1 cellular context compared by ENCODE assay signal in the genomic region with DNA sequence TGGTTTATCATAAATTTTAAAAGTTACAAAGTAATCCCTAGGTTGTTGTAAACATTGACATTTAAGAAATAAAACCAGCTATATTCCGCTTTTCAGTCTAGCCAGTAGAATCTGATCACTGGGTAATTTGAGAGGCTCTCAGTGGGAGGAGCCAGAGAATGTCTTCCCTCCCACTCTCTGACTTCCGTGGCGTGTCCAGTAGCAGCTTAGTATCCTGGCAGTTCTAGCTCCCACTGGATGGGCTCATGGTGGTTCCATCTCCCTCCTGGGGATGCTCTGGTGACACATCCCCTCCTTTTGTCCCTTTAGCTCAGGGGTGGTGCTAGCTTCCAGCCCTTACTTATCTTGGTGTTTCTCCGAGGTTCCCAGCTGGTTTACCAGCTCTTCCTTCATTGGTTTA.
TF ChIP-seq lines count a peak whose summit lies in the region.

No MANE protein-coding gene starts in this region.

TF ChIP-seq in K562, 482 proteins besides CTCF, POLR2A, EP300 and RAD21:
- TF ChIP-seq KDM2B (CRISPR knock-in tag; IDR thresholded peaks at IDR 0.05) (no peak), HDGF (IDR thresholded peaks at IDR 0.05) (no peak), NCOA2 (IDR thresholded peaks at IDR 0.05; ENCODE audit: partially characterized antibody in 2 of 2) (no peak), POLR3G (IDR thresholded peaks at IDR 0.05; ENCODE audit: extremely low read depth, insufficient read length, insufficient replicate concordance) (no peak), GABPB1 (CRISPR knock-in tag; IDR thresholded peaks at IDR 0.05) (no peak), RBM14 (IDR thresholded peaks at IDR 0.05; ENCODE audit: borderline replicate concordance, insufficient read depth, low read depth, low read length) (no peak), SIN3A (IDR thresholded peaks at IDR 0.05; ENCODE audit: borderline replicate concordance in 2 of 2, control insufficient read depth in 1 of 2, low read depth in 2 of 2, low read length in 2 of 2) (no peak), MEF2A (IDR thresholded peaks at IDR 0.05; ENCODE audit: control insufficient read depth, low read depth, low read length) (no peak), SRSF7 (optimal IDR thresholded peaks at IDR 0.05; ENCODE audit: low read depth, low read length) (no peak), HOXB6 (CRISPR knock-in tag; IDR thresholded peaks at IDR 0.05; ENCODE audit: borderline replicate concordance) (no peak), ZNF79 (CRISPR knock-in tag; IDR thresholded peaks at IDR 0.05; ENCODE audit: low read depth) (no peak), NR1H2 (CRISPR knock-in tag; IDR thresholded peaks at IDR 0.05) (no peak), TGIF2 (CRISPR knock-in tag; IDR thresholded peaks at IDR 0.05) (no peak)
- TF ChIP-seq, protein P1, sequence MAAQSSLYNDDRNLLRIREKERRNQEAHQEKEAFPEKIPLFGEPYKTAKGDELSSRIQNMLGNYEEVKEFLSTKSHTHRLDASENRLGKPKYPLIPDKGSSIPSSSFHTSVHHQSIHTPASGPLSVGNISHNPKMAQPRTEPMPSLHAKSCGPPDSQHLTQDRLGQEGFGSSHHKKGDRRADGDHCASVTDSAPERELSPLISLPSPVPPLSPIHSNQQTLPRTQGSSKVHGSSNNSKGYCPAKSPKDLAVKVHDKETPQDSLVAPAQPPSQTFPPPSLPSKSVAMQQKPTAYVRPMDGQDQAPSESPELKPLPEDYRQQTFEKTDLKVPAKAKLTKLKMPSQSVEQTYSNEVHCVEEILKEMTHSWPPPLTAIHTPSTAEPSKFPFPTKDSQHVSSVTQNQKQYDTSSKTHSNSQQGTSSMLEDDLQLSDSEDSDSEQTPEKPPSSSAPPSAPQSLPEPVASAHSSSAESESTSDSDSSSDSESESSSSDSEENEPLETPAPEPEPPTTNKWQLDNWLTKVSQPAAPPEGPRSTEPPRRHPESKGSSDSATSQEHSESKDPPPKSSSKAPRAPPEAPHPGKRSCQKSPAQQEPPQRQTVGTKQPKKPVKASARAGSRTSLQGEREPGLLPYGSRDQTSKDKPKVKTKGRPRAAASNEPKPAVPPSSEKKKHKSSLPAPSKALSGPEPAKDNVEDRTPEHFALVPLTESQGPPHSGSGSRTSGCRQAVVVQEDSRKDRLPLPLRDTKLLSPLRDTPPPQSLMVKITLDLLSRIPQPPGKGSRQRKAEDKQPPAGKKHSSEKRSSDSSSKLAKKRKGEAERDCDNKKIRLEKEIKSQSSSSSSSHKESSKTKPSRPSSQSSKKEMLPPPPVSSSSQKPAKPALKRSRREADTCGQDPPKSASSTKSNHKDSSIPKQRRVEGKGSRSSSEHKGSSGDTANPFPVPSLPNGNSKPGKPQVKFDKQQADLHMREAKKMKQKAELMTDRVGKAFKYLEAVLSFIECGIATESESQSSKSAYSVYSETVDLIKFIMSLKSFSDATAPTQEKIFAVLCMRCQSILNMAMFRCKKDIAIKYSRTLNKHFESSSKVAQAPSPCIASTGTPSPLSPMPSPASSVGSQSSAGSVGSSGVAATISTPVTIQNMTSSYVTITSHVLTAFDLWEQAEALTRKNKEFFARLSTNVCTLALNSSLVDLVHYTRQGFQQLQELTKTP (IDR thresholded peaks at IDR 0.05; ENCODE audit: low read depth in 1 of 2, partially characterized antibody in 2 of 2): no peak
- TF ChIP-seq, protein P2, sequence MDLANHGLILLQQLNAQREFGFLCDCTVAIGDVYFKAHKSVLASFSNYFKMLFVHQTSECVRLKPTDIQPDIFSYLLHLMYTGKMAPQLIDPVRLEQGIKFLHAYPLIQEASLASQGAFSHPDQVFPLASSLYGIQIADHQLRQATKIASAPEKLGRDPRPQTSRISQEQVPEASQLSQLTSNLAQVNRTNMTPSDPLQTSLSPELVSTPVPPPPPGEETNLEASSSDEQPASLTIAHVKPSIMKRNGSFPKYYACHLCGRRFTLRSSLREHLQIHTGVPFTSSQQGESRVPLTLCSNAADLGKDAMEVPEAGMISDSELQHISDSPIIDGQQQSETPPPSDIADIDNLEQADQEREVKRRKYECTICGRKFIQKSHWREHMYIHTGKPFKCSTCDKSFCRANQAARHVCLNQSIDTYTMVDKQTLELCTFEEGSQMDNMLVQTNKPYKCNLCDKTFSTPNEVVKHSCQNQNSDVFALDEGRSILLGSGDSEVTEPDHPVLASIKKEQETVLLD (IDR thresholded peaks at IDR 0.05): no peak
- TF ChIP-seq, protein P3, sequence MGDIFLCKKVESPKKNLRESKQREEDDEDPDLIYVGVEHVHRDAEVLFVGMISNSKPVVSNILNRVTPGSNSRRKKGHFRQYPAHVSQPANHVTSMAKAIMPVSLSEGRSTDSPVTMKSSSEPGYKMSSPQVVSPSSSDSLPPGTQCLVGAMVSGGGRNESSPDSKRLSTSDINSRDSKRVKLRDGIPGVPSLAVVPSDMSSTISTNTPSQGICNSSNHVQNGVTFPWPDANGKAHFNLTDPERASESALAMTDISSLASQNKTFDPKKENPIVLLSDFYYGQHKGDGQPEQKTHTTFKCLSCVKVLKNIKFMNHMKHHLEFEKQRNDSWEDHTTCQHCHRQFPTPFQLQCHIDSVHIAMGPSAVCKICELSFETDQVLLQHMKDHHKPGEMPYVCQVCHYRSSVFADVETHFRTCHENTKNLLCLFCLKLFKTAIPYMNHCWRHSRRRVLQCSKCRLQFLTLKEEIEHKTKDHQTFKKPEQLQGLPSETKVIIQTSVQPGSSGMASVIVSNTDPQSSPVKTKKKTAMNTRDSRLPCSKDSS (IDR thresholded peaks at IDR 0.05; ENCODE audit: low read depth, partially characterized antibody): no peak
- TF ChIP-seq, protein P4, sequence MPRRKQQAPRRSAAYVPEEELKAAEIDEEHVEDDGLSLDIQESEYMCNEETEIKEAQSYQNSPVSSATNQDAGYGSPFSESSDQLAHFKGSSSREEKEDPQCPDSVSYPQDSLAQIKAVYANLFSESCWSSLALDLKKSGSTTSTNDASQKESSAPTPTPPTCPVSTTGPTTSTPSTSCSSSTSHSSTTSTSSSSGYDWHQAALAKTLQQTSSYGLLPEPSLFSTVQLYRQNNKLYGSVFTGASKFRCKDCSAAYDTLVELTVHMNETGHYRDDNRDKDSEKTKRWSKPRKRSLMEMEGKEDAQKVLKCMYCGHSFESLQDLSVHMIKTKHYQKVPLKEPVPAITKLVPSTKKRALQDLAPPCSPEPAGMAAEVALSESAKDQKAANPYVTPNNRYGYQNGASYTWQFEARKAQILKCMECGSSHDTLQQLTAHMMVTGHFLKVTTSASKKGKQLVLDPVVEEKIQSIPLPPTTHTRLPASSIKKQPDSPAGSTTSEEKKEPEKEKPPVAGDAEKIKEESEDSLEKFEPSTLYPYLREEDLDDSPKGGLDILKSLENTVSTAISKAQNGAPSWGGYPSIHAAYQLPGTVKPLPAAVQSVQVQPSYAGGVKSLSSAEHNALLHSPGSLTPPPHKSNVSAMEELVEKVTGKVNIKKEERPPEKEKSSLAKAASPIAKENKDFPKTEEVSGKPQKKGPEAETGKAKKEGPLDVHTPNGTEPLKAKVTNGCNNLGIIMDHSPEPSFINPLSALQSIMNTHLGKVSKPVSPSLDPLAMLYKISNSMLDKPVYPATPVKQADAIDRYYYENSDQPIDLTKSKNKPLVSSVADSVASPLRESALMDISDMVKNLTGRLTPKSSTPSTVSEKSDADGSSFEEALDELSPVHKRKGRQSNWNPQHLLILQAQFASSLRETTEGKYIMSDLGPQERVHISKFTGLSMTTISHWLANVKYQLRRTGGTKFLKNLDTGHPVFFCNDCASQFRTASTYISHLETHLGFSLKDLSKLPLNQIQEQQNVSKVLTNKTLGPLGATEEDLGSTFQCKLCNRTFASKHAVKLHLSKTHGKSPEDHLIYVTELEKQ (CRISPR knock-in tag; IDR thresholded peaks at IDR 0.05): no peak
- TF ChIP-seq, protein P5, sequence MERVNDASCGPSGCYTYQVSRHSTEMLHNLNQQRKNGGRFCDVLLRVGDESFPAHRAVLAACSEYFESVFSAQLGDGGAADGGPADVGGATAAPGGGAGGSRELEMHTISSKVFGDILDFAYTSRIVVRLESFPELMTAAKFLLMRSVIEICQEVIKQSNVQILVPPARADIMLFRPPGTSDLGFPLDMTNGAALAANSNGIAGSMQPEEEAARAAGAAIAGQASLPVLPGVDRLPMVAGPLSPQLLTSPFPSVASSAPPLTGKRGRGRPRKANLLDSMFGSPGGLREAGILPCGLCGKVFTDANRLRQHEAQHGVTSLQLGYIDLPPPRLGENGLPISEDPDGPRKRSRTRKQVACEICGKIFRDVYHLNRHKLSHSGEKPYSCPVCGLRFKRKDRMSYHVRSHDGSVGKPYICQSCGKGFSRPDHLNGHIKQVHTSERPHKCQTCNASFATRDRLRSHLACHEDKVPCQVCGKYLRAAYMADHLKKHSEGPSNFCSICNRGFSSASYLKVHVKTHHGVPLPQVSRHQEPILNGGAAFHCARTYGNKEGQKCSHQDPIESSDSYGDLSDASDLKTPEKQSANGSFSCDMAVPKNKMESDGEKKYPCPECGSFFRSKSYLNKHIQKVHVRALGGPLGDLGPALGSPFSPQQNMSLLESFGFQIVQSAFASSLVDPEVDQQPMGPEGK (CRISPR knock-in tag; IDR thresholded peaks at IDR 0.05; ENCODE audit: borderline replicate concordance): no peak
- TF ChIP-seq, protein P6, sequence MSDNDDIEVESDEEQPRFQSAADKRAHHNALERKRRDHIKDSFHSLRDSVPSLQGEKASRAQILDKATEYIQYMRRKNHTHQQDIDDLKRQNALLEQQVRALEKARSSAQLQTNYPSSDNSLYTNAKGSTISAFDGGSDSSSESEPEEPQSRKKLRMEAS (CRISPR knock-in tag; IDR thresholded peaks at IDR 0.05): no peak
- TF ChIP-seq, protein P7, sequence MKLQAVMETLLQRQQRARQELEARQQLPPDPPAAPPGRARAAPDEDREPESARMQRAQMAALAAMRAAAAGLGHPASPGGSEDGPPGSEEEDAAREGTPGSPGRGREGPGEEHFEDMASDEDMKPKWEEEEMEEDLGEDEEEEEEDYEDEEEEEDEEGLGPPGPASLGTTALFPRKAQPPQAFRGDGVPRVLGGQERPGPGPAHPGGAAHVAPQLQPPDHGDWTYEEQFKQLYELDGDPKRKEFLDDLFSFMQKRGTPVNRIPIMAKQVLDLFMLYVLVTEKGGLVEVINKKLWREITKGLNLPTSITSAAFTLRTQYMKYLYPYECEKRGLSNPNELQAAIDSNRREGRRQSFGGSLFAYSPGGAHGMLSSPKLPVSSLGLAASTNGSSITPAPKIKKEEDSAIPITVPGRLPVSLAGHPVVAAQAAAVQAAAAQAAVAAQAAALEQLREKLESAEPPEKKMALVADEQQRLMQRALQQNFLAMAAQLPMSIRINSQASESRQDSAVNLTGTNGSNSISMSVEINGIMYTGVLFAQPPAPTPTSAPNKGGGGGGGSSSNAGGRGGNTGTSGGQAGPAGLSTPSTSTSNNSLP (IDR thresholded peaks at IDR 0.05; ENCODE audit: borderline replicate concordance, low read depth, low read length): no peak
